In genomic region chr9:121376214-121376830, GRCh38 we compare ENCODE assay signal across 1 cellular context.
TF ChIP-seq lines count a peak whose summit lies in the region.

No MANE protein-coding gene starts in this region.

TF ChIP-seq in GM23338, 12 proteins besides CTCF, POLR2A, EP300 and RAD21 (continued from another document):
- TF ChIP-seq REST (IDR thresholded peaks at IDR 0.05; ENCODE audit: unreplicated experiment) (no peak), ZNF114 (CRISPR knock-in tag; IDR thresholded peaks at IDR 0.05) (no peak), JUNB (IDR thresholded peaks at IDR 0.05; ENCODE audit: unreplicated experiment) (no peak), NANOG (IDR thresholded peaks at IDR 0.05; ENCODE audit: borderline replicate concordance) (no peak), CREB1 (CRISPR knock-in tag; IDR thresholded peaks at IDR 0.05; ENCODE audit: low read depth) (no peak), ETS1 (IDR thresholded peaks at IDR 0.05) (no peak), ZNF462 (CRISPR knock-in tag; IDR thresholded peaks at IDR 0.05) (no peak), EZH2phosphoT487 (IDR thresholded peaks at IDR 0.05; ENCODE audit: unreplicated experiment) (no peak), STAT1 (IDR thresholded peaks at IDR 0.05; ENCODE audit: unreplicated experiment) (no peak), POLR2AphosphoS5 (IDR thresholded peaks at IDR 0.05; ENCODE audit: low read depth) (no peak), EZH2 (IDR thresholded peaks at IDR 0.05; ENCODE audit: low read depth, unreplicated experiment) (no peak)
TF ChIP-seq in GM23338: peak in this region for 0.
